1 cellular context compared by ENCODE assay signal in genomic region chr2:68878071-68878711, GRCh38.
A peak's percentile ranks its signal among the peaks of the same experiment; 100 is the strongest.
TF ChIP-seq lines count a peak whose summit lies in the region.

No MANE protein-coding gene starts in this region.

TF ChIP-seq in K562, 482 proteins besides CTCF, POLR2A, EP300 and RAD21 (continued from another document):
- 0 out of 4 replicates have a peak, but pooled peaks of 1 of the 2 experiments have one; percentile 21 for TF ChIP-seq MAZ (CRISPR knock-in tag; conservative IDR thresholded peaks at IDR 0.05 in 1 of 2, IDR thresholded peaks at IDR 0.05 in 1 of 2)
- no peak for TF ChIP-seq MCM3 (IDR thresholded peaks at IDR 0.05)
- TF ChIP-seq ZNF311 (CRISPR knock-in tag; IDR thresholded peaks at IDR 0.05) = no peak
- peak in 1 of 2 experiments; percentile 36; a peak in 1 of 4 replicates for TF ChIP-seq RCOR1 (IDR thresholded peaks at IDR 0.05; ENCODE audit: borderline replicate concordance in 1 of 2, low read depth in 2 of 2, low read length in 2 of 2)
- TF ChIP-seq GTF2A2 (tag; IDR thresholded peaks at IDR 0.05) = no peak
- peak; percentile 36 for TF ChIP-seq PKNOX1 (IDR thresholded peaks at IDR 0.05)
- 0 out of 2 replicates have a peak, but pooled peaks have one; percentile 18 for TF ChIP-seq MTA3 (IDR thresholded peaks at IDR 0.05; ENCODE audit: borderline replicate concordance)
- TF ChIP-seq TGIF2 (CRISPR knock-in tag; IDR thresholded peaks at IDR 0.05) = no peak
- no peak for TF ChIP-seq TCF7 (IDR thresholded peaks at IDR 0.05; ENCODE audit: borderline replicate concordance)
- peak; percentile 82 for TF ChIP-seq TCF3 (CRISPR knock-in tag; IDR thresholded peaks at IDR 0.05)
- TF ChIP-seq LARP7 (IDR thresholded peaks at IDR 0.05) = no peak
- no peak for TF ChIP-seq CGGBP1 (CRISPR knock-in tag; IDR thresholded peaks at IDR 0.05)
- peak; percentile 20; the same call in 1 of the 2 replicates for TF ChIP-seq CTBP1 (IDR thresholded peaks at IDR 0.05; ENCODE audit: borderline replicate concordance)
- TF ChIP-seq TFAP4 (CRISPR knock-in tag; IDR thresholded peaks at IDR 0.05; ENCODE audit: borderline replicate concordance) = peak; percentile 50; the same call in 1 of the 2 replicates
- TF ChIP-seq SREBF2 (CRISPR knock-in tag; IDR thresholded peaks at IDR 0.05) = no peak
- no peak for TF ChIP-seq RHOXF2B (CRISPR knock-in tag; conservative IDR thresholded peaks at IDR 0.05)
- TF ChIP-seq ZNF655 (CRISPR knock-in tag; IDR thresholded peaks at IDR 0.05) = no peak
- no peak for TF ChIP-seq BRD4 (IDR thresholded peaks at IDR 0.05)
- no peak for TF ChIP-seq NFYB (IDR thresholded peaks at IDR 0.05; ENCODE audit: extremely low read depth, insufficient read length)
- no peak for TF ChIP-seq NR2C2 (CRISPR knock-in tag; IDR thresholded peaks at IDR 0.05)
- TF ChIP-seq NR2C2 (tag; IDR thresholded peaks at IDR 0.05) = peak; percentile 70
- TF ChIP-seq RREB1 (CRISPR knock-in tag; IDR thresholded peaks at IDR 0.05) = no peak
- no peak for TF ChIP-seq RNF219 (CRISPR knock-in tag; IDR thresholded peaks at IDR 0.05)
- TF ChIP-seq ZNF766 (CRISPR knock-in tag; conservative IDR thresholded peaks at IDR 0.05) = peak; percentile 95
- TF ChIP-seq HDAC2 (IDR thresholded peaks at IDR 0.05) = 0 out of 2 replicates have a peak, but pooled peaks have one; percentile 63
- no peak for TF ChIP-seq MAX (CRISPR knock-in tag; IDR thresholded peaks at IDR 0.05)
- TF ChIP-seq ZNF318 (IDR thresholded peaks at IDR 0.05; ENCODE audit: borderline replicate concordance in 1 of 2, low read depth in 1 of 2) = no peak
- peak; percentile 32; the same call in 1 of the 2 replicates for TF ChIP-seq NFIC (IDR thresholded peaks at IDR 0.05)
- no peak for TF ChIP-seq ZNF217 (CRISPR knock-in tag; IDR thresholded peaks at IDR 0.05)
- TF ChIP-seq SMARCC2 (IDR thresholded peaks at IDR 0.05; ENCODE audit: low read depth) = peak; percentile 24; the same call in 1 of the 2 replicates
- TF ChIP-seq CEBPG (CRISPR knock-in tag; IDR thresholded peaks at IDR 0.05) = no peak
- no peak for TF ChIP-seq CEBPG (tag; conservative IDR thresholded peaks at IDR 0.05 in 1 of 2, IDR thresholded peaks at IDR 0.05 in 1 of 2)
- TF ChIP-seq VEZF1 (CRISPR knock-in tag; IDR thresholded peaks at IDR 0.05) = peak; percentile 42; the same call in 1 of the 2 replicates
- no peak for TF ChIP-seq ATF3 (IDR thresholded peaks at IDR 0.05)
- TF ChIP-seq ATF3 (CRISPR knock-in tag; conservative IDR thresholded peaks at IDR 0.05) = no peak
